In genomic region chr14:52380294-52380693, GRCh38 we compare ENCODE assay signal across 1 cellular context.
TF ChIP-seq lines count a peak whose summit lies in the region.

No MANE protein-coding gene starts in this region.

TF ChIP-seq in GM12878, 131 proteins besides CTCF, POLR2A, EP300 and RAD21 (continued from another document):
- TF ChIP-seq E2F4 (IDR thresholded peaks at IDR 0.05; ENCODE audit: low read depth, low read length) = no peak
- TF ChIP-seq ESRRA (IDR thresholded peaks at IDR 0.05; ENCODE audit: low read length) = no peak
- no peak for TF ChIP-seq HCFC1 (IDR thresholded peaks at IDR 0.05; ENCODE audit: low read length)
- no peak for TF ChIP-seq MYB (IDR thresholded peaks at IDR 0.05; ENCODE audit: borderline replicate concordance, low read depth, low read length)
- no peak for TF ChIP-seq MEF2B (IDR thresholded peaks at IDR 0.05; ENCODE audit: partially characterized antibody, poor library complexity, severe bottlenecking)
- TF ChIP-seq, protein P1, sequence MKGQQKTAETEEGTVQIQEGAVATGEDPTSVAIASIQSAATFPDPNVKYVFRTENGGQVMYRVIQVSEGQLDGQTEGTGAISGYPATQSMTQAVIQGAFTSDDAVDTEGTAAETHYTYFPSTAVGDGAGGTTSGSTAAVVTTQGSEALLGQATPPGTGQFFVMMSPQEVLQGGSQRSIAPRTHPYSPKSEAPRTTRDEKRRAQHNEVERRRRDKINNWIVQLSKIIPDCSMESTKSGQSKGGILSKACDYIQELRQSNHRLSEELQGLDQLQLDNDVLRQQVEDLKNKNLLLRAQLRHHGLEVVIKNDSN (IDR thresholded peaks at IDR 0.05; ENCODE audit: borderline replicate concordance, extremely low read length, insufficient read depth, low read depth, low read length) = no peak
- TF ChIP-seq SRF (IDR thresholded peaks at IDR 0.05; ENCODE audit: low read depth in 2 of 2, low read length in 2 of 2) = no peak
- peak; percentile 73 for TF ChIP-seq BCL11A (IDR thresholded peaks at IDR 0.05; ENCODE audit: low read depth, low read length)
- TF ChIP-seq ETV6 (conservative IDR thresholded peaks at IDR 0.05 in 1 of 2, IDR thresholded peaks at IDR 0.05 in 1 of 2; ENCODE audit: borderline replicate concordance in 1 of 2, low read depth in 1 of 2) = no peak
- no peak for TF ChIP-seq EGR1 (IDR thresholded peaks at IDR 0.05; ENCODE audit: borderline replicate concordance in 1 of 2, low read depth in 2 of 2, low read length in 2 of 2)
- TF ChIP-seq ATF7 (IDR thresholded peaks at IDR 0.05; ENCODE audit: low read depth) = peak; percentile 76
TF ChIP-seq in GM12878: peak in this region for 11.
